ENCODE assay signal across 8 cellular contexts in genomic region chr17:41777579-41778188, GRCh38. TPM values are rescaled to one million over a fixed set of nuclear protein-coding genes. Genes with fewer than 3 reads are reported as not detected.
DNase-seq lines count a peak whose midpoint lies in the region; ATAC-seq and TF ChIP-seq lines count a peak whose summit lies in the region.

No MANE protein-coding gene starts in this region.

- no peak for TF ChIP-seq CTCF in tibial artery (IDR thresholded peaks at IDR 0.05)

- peaks cover 0 to 71% (median 21%) of the 10 kb centered on the region in 4 donors for H3K4me1 ChIP-seq in tibial artery

- peaks cover 0 to 7% of the 10 kb centered on the region in 2 donors for H3K27me3 ChIP-seq in tibial artery

- DNase-seq in AG20443 (ENCODE audit: low spot score) (peak; percentile 90), NCI-H2081 (lab: John Stamatoyannopoulos, UW) (peak; percentile 87 to 93), cerebellar cortex (ENCODE audit: low spot score) (peak; percentile 83), left colon (peak; percentile 58 to 73), tibial artery (peak in 1 of 2 donors; percentile 43), T-helper 2 cell (no peak), activated T-cell treated with anti-CD3 and anti-CD28 coated beads for 4 hours (no peak)
- DNase-seq in activated CD4-positive, CD25-positive, alpha-beta regulatory T cell (lab: John Stamatoyannopoulos, UW), result no peak

- peaks cover 0 to 8% (median 0%) of the 10 kb centered on the region in 3 donors for H3K36me3 ChIP-seq in tibial artery

- no peaks in the 10 kb centered on the region for H3K9me3 ChIP-seq in tibial artery

- intact Hi-C loops in left colon (cut with DNase I, micrococcal nuclease) (no loop called here), tibial artery (cut with DNase I; ENCODE audit: low total_unique reads) (no loop called here)

- peak overlapping the region; percentile 30 to 50 for H3K27ac ChIP-seq in tibial artery

- no peak overlapping the region for H3K4me3 ChIP-seq in tibial artery

- ATAC-seq in left colon, result peak; percentile 15

RNA-seq across cellular contexts. Expression of gene JUP, which starts 8.8 kb away (rescaled TPM):
- total RNA-seq in left colon, result 100 to 1,000 TPM; 343 to 345 TPM

RNA-seq across cellular contexts. Expression of gene P3H4, which starts 34.1 kb away (rescaled TPM):
- 10 to 100 TPM; 10.7 to 15.3 TPM for total RNA-seq in left colon

RNA-seq across cellular contexts. Expression of gene FKBP10, which starts 35.1 kb away (rescaled TPM):
- 10 to 100 TPM in 1 of 2 donors, 1 to 10 TPM in 1; 4.2 to 10.8 TPM for total RNA-seq in left colon

RNA-seq across cellular contexts. Expression of gene HAP1, which starts 43.2 kb away (rescaled TPM):
- under 1 TPM; 0.42 to 0.73 TPM for total RNA-seq in left colon

RNA-seq across cellular contexts. Expression of gene NT5C3B, which starts 58.3 kb away (rescaled TPM):
- 10 to 100 TPM; 16.0 to 18.8 TPM for total RNA-seq in left colon

Comparison
In these comparisons a context has a peak if more than half of its experiments do, and no peak if none do; other contexts are left out.
1. DNase-seq: peak in AG20443 (single experiment), NCI-H2081 (2 of 2), cerebellar cortex (single experiment) and left colon (2 of 2); none in activated CD4-positive, CD25-positive, alpha-beta regulatory T cell (0 of 4), T-helper 2 cell (0 of 5) and activated T-cell treated with anti-CD3 and anti-CD28 coated beads for 4 hours (single experiment).